ENCODE assay signal across 15 cellular contexts in genomic region chr13:27978301-27978968, GRCh38. TPM values are rescaled to one million over a fixed set of nuclear protein-coding genes. Genes with fewer than 3 reads are reported as not detected.
A peak's percentile ranks its signal among the peaks of the same experiment; 100 is the strongest.
DNase-seq lines count a peak whose midpoint lies in the region; ATAC-seq, FAIRE-seq and TF ChIP-seq lines count a peak whose summit lies in the region.
"Had no signal": no experiment of that assay in that cellular context is flagged by ENCODE, and none has a peak within 500 bp of the region (broad histone marks: within the 10 kb centered on the region; RNA-seq: fewer than 3 reads in every experiment).

No MANE protein-coding gene starts in this region.

- ATAC-seq in pancreas = peak in 1 of 4 donors; percentile 69
- ATAC-seq in HG03457 (IDR thresholded peaks at IDR 0.05; ENCODE audit: unreplicated experiment) = no peak

- CTCF ChIA-PET in Calu3 (lab: Charles Lee) = interaction anchor here (1.5 kb wide), 1 partner anchor 18 kb away, joined by 3 read pairs; no protein-coding TSS in a partner anchor

- peak overlapping the region; percentile 27 for H3K4me3 Mint-ChIP-seq in Calu3 (ENCODE audit: low read depth, unreplicated experiment)
- H3K4me3 Mint-ChIP-seq in glutamatergic neuron (ENCODE audit: unreplicated experiment) = peak overlapping the region; percentile 69
- H3K4me3 Mint-ChIP-seq: HFFc6 had no signal

- H3K9me3 Mint-ChIP-seq in Calu3 (ENCODE audit: low read depth, unreplicated experiment) (no peaks in the 10 kb centered on the region), glutamatergic neuron (ENCODE audit: unreplicated experiment) (peaks cover 20% of the 10 kb centered on the region)

- H3K4me1 Mint-ChIP-seq in Calu3 (ENCODE audit: low read depth, unreplicated experiment) (peaks cover 16% of the 10 kb centered on the region), glutamatergic neuron (ENCODE audit: low read depth, unreplicated experiment) (peaks cover 9% of the 10 kb centered on the region)

- no TSS peak for BruUV-seq in Calu3 (replicated peaks; lab: Mats Ljungman, UMichigan)

- 3% methylated on average over 65 of the region's 65 CpGs for WGBS in pancreas, 2 donors

- H3K4me3 ChIP-seq in HL-60 (replicated peaks; ENCODE audit: insufficient read depth, low read length) (0 out of 2 replicates have a peak overlapping the region, but pooled peaks have one; percentile 10), pancreas (peak overlapping the region in 3 of 4 donors; percentile 6 to 38 (median 26))

- peaks cover 71% of the 10 kb centered on the region for H3K27me3 ChIP-seq in HL-60 (ENCODE audit: insufficient read depth, poor library complexity, severe bottlenecking)
- peaks cover 0 to 19% (median 10%) of the 10 kb centered on the region in 4 donors for H3K27me3 ChIP-seq in pancreas

- H3K36me3 Mint-ChIP-seq in Calu3 (ENCODE audit: insufficient read depth, unreplicated experiment) (no peaks in the 10 kb centered on the region), glutamatergic neuron (ENCODE audit: unreplicated experiment) (no peaks in the 10 kb centered on the region)

- no peak for TF ChIP-seq CTCF in Calu3 (IDR thresholded peaks at IDR 0.05; ENCODE audit: unreplicated experiment)
- TF ChIP-seq CTCF in HL-60 (IDR thresholded peaks at IDR 0.05; ENCODE audit: insufficient read depth, low read length) = no peak
- no peak for TF ChIP-seq CTCF in glutamatergic neuron (IDR thresholded peaks at IDR 0.05; ENCODE audit: partially characterized antibody, unreplicated experiment)
- no peak for TF ChIP-seq CTCF in pancreas (IDR thresholded peaks at IDR 0.05)

- no peaks in the 10 kb centered on the region for H3K9me3 ChIP-seq in pancreas
- H3K9me3 ChIP-seq: SK-N-SH had no signal

- no peak overlapping the region for H3K27ac ChIP-seq in HL-60 (replicated peaks)
- no peak overlapping the region for H3K27ac ChIP-seq in pancreas

- peaks cover 0 to 6% (median 4%) of the 10 kb centered on the region in 3 donors for H3K4me1 ChIP-seq in pancreas

- FAIRE-seq in pancreas (lab: Jason Lieb, UNC) (no peak), GM19239 (lab: Jason Lieb, UNC) (no peak)

- H3K36me3 ChIP-seq in pancreas = no peaks in the 10 kb centered on the region

- intact Hi-C loops in Calu3 (cut with micrococcal nuclease; ENCODE audit: unreplicated experiment) (no loop called here), pancreas (cut with DNase I) (no loop called here)

- H3K27ac Mint-ChIP-seq in Calu3 (ENCODE audit: unreplicated experiment) (no peak overlapping the region), glutamatergic neuron (ENCODE audit: unreplicated experiment) (no peak overlapping the region)
- H3K27ac Mint-ChIP-seq: HFFc6 had no signal

- DNase-seq in Calu3 = no peak
- DNase-seq in HL-60 (ENCODE audit: low read depth in 1 of 2, low spot score in 1 of 2) = no peak
- peak; percentile 23 for DNase-seq in glutamatergic neuron
- peak in 2 of 6 donors; percentile 59 to 60 for DNase-seq in pancreas
- no peak for DNase-seq in epidermal melanocyte (ENCODE audit: insufficient read length, low spot score)
- no peak for DNase-seq in GM19239 (ENCODE audit: insufficient read length, low spot score)
- DNase-seq in activated gamma-delta T cell (lab: John Stamatoyannopoulos, UW) = no peak
- DNase-seq: CD4-positive, CD25-positive, alpha-beta regulatory T cell; GF-D8; HFFc6; SK-N-SH had no signal

- H3K27me3 Mint-ChIP-seq in Calu3 (ENCODE audit: unreplicated experiment) (peaks cover 85% of the 10 kb centered on the region), glutamatergic neuron (ENCODE audit: unreplicated experiment) (peaks cover 60% of the 10 kb centered on the region)

RNA-seq across cellular contexts. Expression of gene CDX2, which starts 9.3 kb away (rescaled TPM):
- total RNA-seq in Calu3 (2022) (1.0 TPM in 1 of 2 replicates, not detected in the other), glutamatergic neuron (ENCODE audit: unreplicated experiment) (1.1 TPM), pancreas (1 to 10 TPM; 2.8 to 6.0 (median 4.8) TPM)
- polyA plus RNA-seq in pancreas = 1 to 10 TPM; 3.5 to 6.9 TPM
- total RNA-seq: CD4-positive, CD25-positive, alpha-beta regulatory T cell; dermis microvascular lymphatic vessel endothelial cell; HFFc6; renal cortical epithelial cell had no signal
- polyA plus RNA-seq: CD4-positive, CD25-positive, alpha-beta regulatory T cell; SK-N-SH had no signal

RNA-seq across cellular contexts. Expression of gene URAD, which starts 10.1 kb away (rescaled TPM):
- total RNA-seq in Calu3 (2022) (not detected in 2 replicates), glutamatergic neuron (ENCODE audit: unreplicated experiment) (not detected), pancreas (not detected)
- under 1 TPM in 1 of 2 donors, not detected in 1; 0.31 TPM for polyA plus RNA-seq in pancreas
- total RNA-seq: CD4-positive, CD25-positive, alpha-beta regulatory T cell; dermis microvascular lymphatic vessel endothelial cell; HFFc6; renal cortical epithelial cell had no signal
- polyA plus RNA-seq: CD4-positive, CD25-positive, alpha-beta regulatory T cell; SK-N-SH had no signal

RNA-seq across cellular contexts. Expression of gene PDX1, which starts 58.6 kb away (rescaled TPM):
- total RNA-seq in Calu3 (2022) = 1.2 and 1.8 TPM in 2 replicates
- not detected for total RNA-seq in glutamatergic neuron (ENCODE audit: unreplicated experiment)
- total RNA-seq in pancreas = 10 to 100 TPM in 5 of 6 donors, 1 to 10 TPM in 1; 8.0 to 17.1 (median 12.3) TPM
- polyA plus RNA-seq in pancreas = 10 to 100 TPM; 15.7 to 26.1 TPM
- total RNA-seq: CD4-positive, CD25-positive, alpha-beta regulatory T cell; dermis microvascular lymphatic vessel endothelial cell; HFFc6; mesenteric fat pad; renal cortical epithelial cell had no signal
- polyA plus RNA-seq: CD4-positive, CD25-positive, alpha-beta regulatory T cell; SK-N-SH had no signal
